In genomic region chr2:120446236-120447121, GRCh38 we compare ENCODE assay signal across 15 cellular contexts.
A peak's percentile ranks its signal among the peaks of the same experiment; 100 is the strongest.
DNase-seq lines count a peak whose midpoint lies in the region; ATAC-seq and TF ChIP-seq lines count a peak whose summit lies in the region.
"Had no signal": no experiment of that assay in that cellular context is flagged by ENCODE, and none has a peak within 500 bp of the region (broad histone marks: within the 10 kb centered on the region; RNA-seq: fewer than 3 reads in every experiment).

No MANE protein-coding gene starts in this region.

- H2AFZ ChIP-seq in trophoblast cell (ENCODE audit: insufficient read depth, low read length, poor library complexity) = no peak overlapping the region

- H3K4me2 ChIP-seq in trophoblast cell (ENCODE audit: low read length) = no peak overlapping the region

- no peaks in the 10 kb centered on the region for H3K9me3 Mint-ChIP-seq in natural killer cell treated with Interleukin-12 subunit alpha and Interleukin-12 subunit beta and Interleukin-15 and Interleukin-18, amount 100 ng/mL, for 72 hours
- H3K9me3 Mint-ChIP-seq in natural killer cell = no peaks in the 10 kb centered on the region
- H3K9me3 Mint-ChIP-seq in chondrocyte (ENCODE audit: low read depth) = no peaks in the 10 kb centered on the region
- H3K9me3 Mint-ChIP-seq: CD8-positive, alpha-beta memory T cell had no signal

- peaks cover 10% of the 10 kb centered on the region for H3K27me3 ChIP-seq in trophoblast cell (ENCODE audit: insufficient read depth, low read length)

- no peak overlapping the region for H4K8ac ChIP-seq in trophoblast cell (ENCODE audit: low read depth, low read length)

- peaks cover 0 to 5% of the 10 kb centered on the region in 2 donors for H3K4me1 Mint-ChIP-seq in natural killer cell treated with Interleukin-12 subunit alpha and Interleukin-12 subunit beta and Interleukin-15 and Interleukin-18, amount 100 ng/mL, for 72 hours (ENCODE audit: low read depth in 2 of 2)
- H3K4me1 Mint-ChIP-seq in natural killer cell (peaks cover 0 to 5% of the 10 kb centered on the region in 2 donors), chondrocyte (ENCODE audit: low read depth) (peaks cover 17% of the 10 kb centered on the region)

- no peak for ATAC-seq in natural killer cell treated with Interleukin-12 subunit alpha and Interleukin-12 subunit beta and Interleukin-15 and Interleukin-18, amount 100 ng/mL, for 72 hours
- ATAC-seq in natural killer cell (no peak), sciatic nerve (no peak), GM21515 (IDR thresholded peaks at IDR 0.05; ENCODE audit: unreplicated experiment) (no peak), HG02870 (IDR thresholded peaks at IDR 0.05; ENCODE audit: unreplicated experiment) (no peak)
- ATAC-seq: Panc1 had no signal

- no peak overlapping the region for H2BK5ac ChIP-seq in trophoblast cell (ENCODE audit: low read depth, low read length, poor library complexity)

- intact Hi-C loops in natural killer cell (cut with micrococcal nuclease) = no loop called here
- intact Hi-C loops in sciatic nerve (cut with DNase I) = no loop called here

- H3K27ac Mint-ChIP-seq in natural killer cell treated with Interleukin-12 subunit alpha and Interleukin-12 subunit beta and Interleukin-15 and Interleukin-18, amount 100 ng/mL, for 72 hours = no peak overlapping the region
- H3K27ac Mint-ChIP-seq in natural killer cell (no peak overlapping the region), chondrocyte (ENCODE audit: unreplicated experiment) (no peak overlapping the region)
- H3K27ac Mint-ChIP-seq: CD8-positive, alpha-beta memory T cell had no signal

- no peaks in the 10 kb centered on the region for H3K36me3 Mint-ChIP-seq in natural killer cell treated with Interleukin-12 subunit alpha and Interleukin-12 subunit beta and Interleukin-15 and Interleukin-18, amount 100 ng/mL, for 72 hours
- no peaks in the 10 kb centered on the region for H3K36me3 Mint-ChIP-seq in natural killer cell
- H3K36me3 Mint-ChIP-seq in chondrocyte (ENCODE audit: low read depth) = no peaks in the 10 kb centered on the region
- H3K36me3 Mint-ChIP-seq: CD8-positive, alpha-beta memory T cell had no signal

- no peak overlapping the region for H3K27ac ChIP-seq in trophoblast cell (ENCODE audit: low read depth, low read length)

- H3K9ac ChIP-seq in trophoblast cell (ENCODE audit: low read length) = no peak overlapping the region

- H3K27me3 Mint-ChIP-seq in natural killer cell treated with Interleukin-12 subunit alpha and Interleukin-12 subunit beta and Interleukin-15 and Interleukin-18, amount 100 ng/mL, for 72 hours = peaks cover 21 to 25% of the 10 kb centered on the region in 2 donors
- H3K27me3 Mint-ChIP-seq in natural killer cell (ENCODE audit: low read depth in 2 of 2) = peaks cover 28 to 32% of the 10 kb centered on the region in 2 donors
- H3K27me3 Mint-ChIP-seq in chondrocyte (ENCODE audit: low read depth) = peaks cover 36% of the 10 kb centered on the region

- no CpG with 5 or more reads among the region's 14 CpGs for WGBS in trophoblast cell (ENCODE audit: extremely low coverage, insufficient coverage, insufficient read length)

- H3K79me2 ChIP-seq in trophoblast cell (ENCODE audit: control insufficient read depth, insufficient read depth, low read length, poor library complexity) = no peaks in the 10 kb centered on the region

- H3K4me3 ChIP-seq in trophoblast cell (ENCODE audit: low read depth, low read length) = no peak overlapping the region
- H3K4me3 ChIP-seq: HAP-1 had no signal

- H3K9me3 ChIP-seq in trophoblast cell (ENCODE audit: insufficient read depth, low read depth, low read length) = peaks cover 2% of the 10 kb centered on the region
- H3K9me3 ChIP-seq: HAP-1 had no signal

- no peaks in the 10 kb centered on the region for H3K79me1 ChIP-seq in trophoblast cell (ENCODE audit: low read length)

- no peak overlapping the region for H2AK5ac ChIP-seq in trophoblast cell (ENCODE audit: low read length)

- no peak overlapping the region for H3K14ac ChIP-seq in trophoblast cell (ENCODE audit: low read length)

- no peak overlapping the region for H2BK120ac ChIP-seq in trophoblast cell (ENCODE audit: insufficient read depth, low read length, poor library complexity)

- no peak for TF ChIP-seq CTCF in natural killer cell (IDR thresholded peaks at IDR 0.05)
- TF ChIP-seq CTCF in chondrocyte (IDR thresholded peaks at IDR 0.05) = no peak

- peaks cover 11 to 12% of the 10 kb centered on the region in 2 experiments for H3K4me1 ChIP-seq in trophoblast cell (ENCODE audit: control insufficient read depth in 1 of 2, insufficient read depth in 2 of 2, low read length in 2 of 2)
- H3K4me1 ChIP-seq: HAP-1 had no signal

- H3K23ac ChIP-seq in trophoblast cell (ENCODE audit: low read length) = no peak overlapping the region

- peak; percentile 40 for DNase-seq in natural killer cell treated with Interleukin-12 subunit alpha and Interleukin-12 subunit beta and Interleukin-15 and Interleukin-18, amount 100 ng/mL, for 72 hours (ENCODE audit: low spot score)
- no peak for DNase-seq in natural killer cell
- peak; percentile 51 for DNase-seq in chondrocyte (ENCODE audit: low spot score)
- peak; percentile 41 for DNase-seq in sciatic nerve (ENCODE audit: low spot score)
- DNase-seq in trophoblast cell = no peak
- DNase-seq: DND-41, MM.1S, NCI-H1092, NCI-H146, NCI-H2029 treated with DMSO at 0.1 percent for 48 hours had no signal

- H3K18ac ChIP-seq in trophoblast cell (ENCODE audit: low read length) = no peak overlapping the region

- H3K4ac ChIP-seq in trophoblast cell (ENCODE audit: low read depth, low read length) = no peak overlapping the region

- H2BK12ac ChIP-seq in trophoblast cell (ENCODE audit: low read length) = no peak overlapping the region

- no peak overlapping the region for H3K4me3 Mint-ChIP-seq in natural killer cell treated with Interleukin-12 subunit alpha and Interleukin-12 subunit beta and Interleukin-15 and Interleukin-18, amount 100 ng/mL, for 72 hours
- H3K4me3 Mint-ChIP-seq in natural killer cell (no peak overlapping the region), chondrocyte (ENCODE audit: unreplicated experiment) (no peak overlapping the region)
- H3K4me3 Mint-ChIP-seq: CD8-positive, alpha-beta memory T cell had no signal

- H4K91ac ChIP-seq in trophoblast cell (ENCODE audit: low read depth, low read length) = no peak overlapping the region

- H3K36me3 ChIP-seq in trophoblast cell (ENCODE audit: control insufficient read depth in 1 of 2, insufficient read depth in 2 of 2, low read length in 2 of 2) = no peaks in the 10 kb centered on the region
- H3K36me3 ChIP-seq: HAP-1 had no signal

- H4K12ac ChIP-seq in trophoblast cell (ENCODE audit: low read depth, low read length) = no peak overlapping the region

Comparison
In these comparisons a context has a peak if more than half of its experiments do, and no peak if none do; other contexts are left out.
1. DNase-seq: peak in natural killer cell treated with Interleukin-12 subunit alpha and Interleukin-12 subunit beta and Interleukin-15 and Interleukin-18, amount 100 ng/mL, for 72 hours (single experiment), chondrocyte (single experiment) and sciatic nerve (single experiment); none in natural killer cell (single experiment) and trophoblast cell (0 of 2).